Comparison of ENCODE assay signal across 1 cellular context in the genomic region with DNA sequence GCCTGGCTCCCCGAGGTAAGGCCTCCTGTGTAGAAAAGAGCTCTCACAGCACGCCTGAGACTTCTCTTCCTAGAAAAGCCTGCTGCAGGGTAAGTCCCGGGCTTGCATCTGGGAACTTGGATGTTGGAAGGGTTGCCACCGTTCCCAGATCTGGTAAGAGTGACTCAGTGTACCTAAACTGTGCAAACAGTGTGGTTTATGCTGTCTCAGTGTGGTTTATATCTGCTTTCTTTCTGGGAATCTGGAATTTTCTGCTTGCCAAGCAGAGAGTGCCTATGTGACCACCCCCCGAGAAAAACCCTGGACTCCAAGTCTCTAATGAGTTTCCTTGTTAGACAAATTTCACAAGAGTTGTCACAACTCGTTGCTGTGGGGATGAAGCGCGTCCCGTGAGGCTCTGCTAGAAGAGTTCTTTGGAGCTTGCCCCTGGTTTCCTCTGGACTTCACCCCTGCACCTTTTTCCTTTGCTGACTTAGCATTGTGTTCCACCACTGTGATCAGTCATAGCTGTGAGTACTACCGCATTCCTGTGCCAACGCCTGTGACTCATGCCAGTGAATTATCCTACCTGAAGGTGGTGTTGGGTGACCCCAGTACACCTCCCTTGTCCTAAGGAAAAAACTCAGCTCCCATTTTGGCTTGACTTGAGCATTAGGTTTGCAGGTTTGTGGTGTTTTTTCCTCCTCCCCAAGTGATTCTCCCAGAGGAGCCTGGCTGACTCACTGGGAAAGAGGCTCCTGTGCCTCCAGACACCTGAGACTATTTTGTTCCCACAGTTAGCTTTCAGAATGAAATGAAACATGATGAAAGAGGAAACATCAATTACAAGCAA.
TF ChIP-seq lines count a peak whose summit lies in the region.

No MANE protein-coding gene starts in this region.

TF ChIP-seq in WTC11, 78 proteins besides CTCF, POLR2A, EP300 and RAD21 (continued from another document):
- no peak for TF ChIP-seq ZBTB21 (CRISPR knock-in tag; IDR thresholded peaks at IDR 0.05; ENCODE audit: borderline replicate concordance)
- no peak for TF ChIP-seq E2F5 (CRISPR knock-in tag; IDR thresholded peaks at IDR 0.05)
- TF ChIP-seq ETV6 (CRISPR knock-in tag; IDR thresholded peaks at IDR 0.05), result no peak
- no peak for TF ChIP-seq PRRX2 (CRISPR knock-in tag; IDR thresholded peaks at IDR 0.05)
- TF ChIP-seq ELF4 (CRISPR knock-in tag; IDR thresholded peaks at IDR 0.05; ENCODE audit: low read depth), result no peak
- TF ChIP-seq CREB1 (CRISPR knock-in tag; IDR thresholded peaks at IDR 0.05), result no peak
- no peak for TF ChIP-seq USF1 (CRISPR knock-in tag; IDR thresholded peaks at IDR 0.05)
- no peak for TF ChIP-seq TCF7 (CRISPR knock-in tag; IDR thresholded peaks at IDR 0.05; ENCODE audit: low read depth)
- TF ChIP-seq, protein P1, sequence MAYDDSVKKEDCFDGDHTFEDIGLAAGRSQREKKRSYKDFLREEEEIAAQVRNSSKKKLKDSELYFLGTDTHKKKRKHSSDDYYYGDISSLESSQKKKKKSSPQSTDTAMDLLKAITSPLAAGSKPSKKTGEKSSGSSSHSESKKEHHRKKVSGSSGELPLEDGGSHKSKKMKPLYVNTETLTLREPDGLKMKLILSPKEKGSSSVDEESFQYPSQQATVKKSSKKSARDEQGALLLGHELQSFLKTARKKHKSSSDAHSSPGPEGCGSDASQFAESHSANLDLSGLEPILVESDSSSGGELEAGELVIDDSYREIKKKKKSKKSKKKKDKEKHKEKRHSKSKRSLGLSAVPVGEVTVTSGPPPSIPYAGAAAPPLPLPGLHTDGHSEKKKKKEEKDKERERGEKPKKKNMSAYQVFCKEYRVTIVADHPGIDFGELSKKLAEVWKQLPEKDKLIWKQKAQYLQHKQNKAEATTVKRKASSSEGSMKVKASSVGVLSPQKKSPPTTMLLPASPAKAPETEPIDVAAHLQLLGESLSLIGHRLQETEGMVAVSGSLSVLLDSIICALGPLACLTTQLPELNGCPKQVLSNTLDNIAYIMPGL (CRISPR knock-in tag; IDR thresholded peaks at IDR 0.05), result no peak
- TF ChIP-seq TEAD1 (CRISPR knock-in tag; IDR thresholded peaks at IDR 0.05), result no peak
- TF ChIP-seq, protein P2, sequence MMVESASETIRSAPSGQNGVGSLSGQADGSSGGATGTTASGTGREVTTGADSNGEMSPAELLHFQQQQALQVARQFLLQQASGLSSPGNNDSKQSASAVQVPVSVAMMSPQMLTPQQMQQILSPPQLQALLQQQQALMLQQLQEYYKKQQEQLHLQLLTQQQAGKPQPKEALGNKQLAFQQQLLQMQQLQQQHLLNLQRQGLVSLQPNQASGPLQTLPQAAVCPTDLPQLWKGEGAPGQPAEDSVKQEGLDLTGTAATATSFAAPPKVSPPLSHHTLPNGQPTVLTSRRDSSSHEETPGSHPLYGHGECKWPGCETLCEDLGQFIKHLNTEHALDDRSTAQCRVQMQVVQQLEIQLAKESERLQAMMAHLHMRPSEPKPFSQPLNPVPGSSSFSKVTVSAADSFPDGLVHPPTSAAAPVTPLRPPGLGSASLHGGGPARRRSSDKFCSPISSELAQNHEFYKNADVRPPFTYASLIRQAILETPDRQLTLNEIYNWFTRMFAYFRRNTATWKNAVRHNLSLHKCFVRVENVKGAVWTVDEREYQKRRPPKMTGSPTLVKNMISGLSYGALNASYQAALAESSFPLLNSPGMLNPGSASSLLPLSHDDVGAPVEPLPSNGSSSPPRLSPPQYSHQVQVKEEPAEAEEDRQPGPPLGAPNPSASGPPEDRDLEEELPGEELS (CRISPR knock-in tag; IDR thresholded peaks at IDR 0.05), result no peak
- no peak for TF ChIP-seq OVOL2 (CRISPR knock-in tag; IDR thresholded peaks at IDR 0.05; ENCODE audit: borderline replicate concordance)
- TF ChIP-seq NFYB (CRISPR knock-in tag; conservative IDR thresholded peaks at IDR 0.05; ENCODE audit: low read depth), result no peak
- TF ChIP-seq, protein P3, sequence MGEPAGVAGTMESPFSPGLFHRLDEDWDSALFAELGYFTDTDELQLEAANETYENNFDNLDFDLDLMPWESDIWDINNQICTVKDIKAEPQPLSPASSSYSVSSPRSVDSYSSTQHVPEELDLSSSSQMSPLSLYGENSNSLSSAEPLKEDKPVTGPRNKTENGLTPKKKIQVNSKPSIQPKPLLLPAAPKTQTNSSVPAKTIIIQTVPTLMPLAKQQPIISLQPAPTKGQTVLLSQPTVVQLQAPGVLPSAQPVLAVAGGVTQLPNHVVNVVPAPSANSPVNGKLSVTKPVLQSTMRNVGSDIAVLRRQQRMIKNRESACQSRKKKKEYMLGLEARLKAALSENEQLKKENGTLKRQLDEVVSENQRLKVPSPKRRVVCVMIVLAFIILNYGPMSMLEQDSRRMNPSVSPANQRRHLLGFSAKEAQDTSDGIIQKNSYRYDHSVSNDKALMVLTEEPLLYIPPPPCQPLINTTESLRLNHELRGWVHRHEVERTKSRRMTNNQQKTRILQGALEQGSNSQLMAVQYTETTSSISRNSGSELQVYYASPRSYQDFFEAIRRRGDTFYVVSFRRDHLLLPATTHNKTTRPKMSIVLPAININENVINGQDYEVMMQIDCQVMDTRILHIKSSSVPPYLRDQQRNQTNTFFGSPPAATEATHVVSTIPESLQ (CRISPR knock-in tag; IDR thresholded peaks at IDR 0.05), result no peak
- TF ChIP-seq, protein P4, sequence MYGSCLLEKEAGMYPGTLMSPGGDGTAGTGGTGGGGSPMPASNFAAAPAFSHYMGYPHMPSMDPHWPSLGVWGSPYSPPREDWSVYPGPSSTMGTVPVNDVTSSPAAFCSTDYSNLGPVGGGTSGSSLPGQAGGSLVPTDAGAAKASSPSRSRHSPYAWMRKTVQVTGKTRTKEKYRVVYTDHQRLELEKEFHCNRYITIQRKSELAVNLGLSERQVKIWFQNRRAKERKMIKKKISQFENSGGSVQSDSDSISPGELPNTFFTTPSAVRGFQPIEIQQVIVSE (CRISPR knock-in tag; IDR thresholded peaks at IDR 0.05; ENCODE audit: borderline replicate concordance), result no peak
- no peak for TF ChIP-seq MYBL2 (CRISPR knock-in tag; IDR thresholded peaks at IDR 0.05)
- TF ChIP-seq GRHL2 (CRISPR knock-in tag; IDR thresholded peaks at IDR 0.05; ENCODE audit: insufficient replicate concordance, severe bottlenecking), result no peak
TF ChIP-seq in WTC11: peak in this region for 0.
